In the genomic region with DNA sequence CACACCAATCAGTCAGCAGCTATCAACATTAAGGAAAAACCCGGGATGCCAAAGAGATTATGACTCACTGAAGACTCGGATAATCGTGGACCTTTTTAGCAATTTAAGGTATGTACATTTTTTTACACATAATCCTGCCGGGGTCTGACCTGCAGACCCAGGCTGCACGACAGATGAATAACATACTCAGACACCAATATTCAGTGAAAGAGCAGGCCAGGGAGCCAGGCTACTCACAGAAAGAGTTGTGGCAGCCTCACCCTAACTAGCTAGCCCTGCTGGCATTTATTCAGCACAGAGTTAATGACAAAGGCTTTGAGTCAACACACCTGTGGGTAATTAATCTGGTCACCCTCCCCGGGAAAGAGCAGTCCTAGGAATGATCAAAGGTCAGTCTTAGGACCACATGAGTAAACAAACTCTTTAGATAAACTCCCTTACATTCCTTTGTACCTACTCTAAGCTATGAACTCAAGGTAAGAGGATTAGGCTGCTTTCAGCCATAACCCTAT, we compare ENCODE assay signal across 25 cellular contexts.
DNase-seq lines count a peak whose midpoint lies in the region; ATAC-seq and TF ChIP-seq lines count a peak whose summit lies in the region.
"Had no signal": no experiment of that assay in that cellular context is flagged by ENCODE, and none has a peak within 500 bp of the region (broad histone marks: within the 10 kb centered on the region; RNA-seq: fewer than 3 reads in every experiment).

No MANE protein-coding gene starts in this region.

- no peaks in the 10 kb centered on the region for H3K79me2 ChIP-seq in PC-9 (ENCODE audit: low read depth)

- no peak overlapping the region for H2AFZ ChIP-seq in PC-9

- H3K9me3 ChIP-seq in PC-9 (ENCODE audit: insufficient read depth, low read depth) (peaks cover 5% of the 10 kb centered on the region; the same call in 1 of the 2 replicates), suprapubic skin (no peaks in the 10 kb centered on the region)
- H3K9me3 ChIP-seq: body of pancreas, prostate gland, testis had no signal

- TF ChIP-seq CTCF in AG04449 (IDR thresholded peaks at IDR 0.05; ENCODE audit: insufficient read depth, low read length, missing control alignments): no peak
- no peak for TF ChIP-seq CTCF in PC-9 (conservative IDR thresholded peaks at IDR 0.05)
- TF ChIP-seq CTCF in RWPE1 (conservative IDR thresholded peaks at IDR 0.05; ENCODE audit: low read depth): no peak
- TF ChIP-seq CTCF in suprapubic skin (IDR thresholded peaks at IDR 0.05): no peak

- DNase-seq in AG04449 (ENCODE audit: low read depth, low spot score): peak; percentile 9
- DNase-seq in HCEC 1CT: peak; percentile 16
- peak; percentile 62 to 67 for DNase-seq in PC-9
- peak; percentile 2 for DNase-seq in iPS DF 19.7 (ENCODE audit: low read depth, low spot score)
- no peak for DNase-seq in RWPE1 (ENCODE audit: low spot score)
- DNase-seq in suprapubic skin (ENCODE audit: low spot score in 2 of 2): no peak
- DNase-seq: ACHN; activated CD8-positive, alpha-beta T cell treated with anti-CD3 and anti-CD28 coated beads for 36 hours; activated naive CD4-positive, alpha-beta T cell treated with anti-CD3 and anti-CD28 coated beads, Interleukin-2, amount 50 U/mL, for 16 hours; activated T-cell treated with anti-CD3 and anti-CD28 coated beads, Interleukin-2, amount 50 U/mL, for 24 hours; body of pancreas; DMS79; left colon; midbrain; NCI-H1694 treated with DMSO at 0.1 percent for 48 hours; NCI-H446 treated with DMSO at 0.1 percent for 48 hours; SHP77 treated with DMSO at 0.1 percent for 48 hours; stimulated activated CD4-positive, alpha-beta T cell treated with anti-CD3 and anti-CD28 coated beads, Interleukin-12 subunit alpha, Interleukin-12 subunit beta, amount 100 ng/mL, for 4 hours; testis had no signal

- H3K4me2 ChIP-seq in PC-9: no peak overlapping the region

- no peaks in the 10 kb centered on the region for H4K20me1 ChIP-seq in PC-9 (ENCODE audit: insufficient read depth)

- H3K4me3 ChIP-seq in AG04449 (ENCODE audit: low read depth, low read length): no peak overlapping the region
- H3K4me3 ChIP-seq in PC-9: no peak overlapping the region
- no peak overlapping the region for H3K4me3 ChIP-seq in suprapubic skin
- H3K4me3 ChIP-seq: body of pancreas, prostate gland, testis had no signal

- no peaks in the 10 kb centered on the region for H3K27me3 ChIP-seq in PC-9 (ENCODE audit: insufficient read depth, low read depth)
- H3K27me3 ChIP-seq in suprapubic skin: no peaks in the 10 kb centered on the region
- H3K27me3 ChIP-seq: body of pancreas, foreskin keratinocyte, testis had no signal

- CTCF ChIA-PET in AG04449 (lab: Yijun Ruan, JAX): no interaction called here
- CTCF ChIA-PET in PC-9 (lab: Charles Lee): no interaction called here
- CTCF ChIA-PET in RWPE1 (lab: Yijun Ruan, JAX): interaction anchor here (0.6 kb wide), 1 partner anchor 1315 kb away, joined by 3 read pairs; no protein-coding TSS in a partner anchor

- H3F3A ChIP-seq in PC-9 (ENCODE audit: insufficient read depth, low read depth): no peaks in the 10 kb centered on the region

- no peak for ATAC-seq in GM21515 (IDR thresholded peaks at IDR 0.05; ENCODE audit: unreplicated experiment)
- no peak for ATAC-seq in HG03457 (IDR thresholded peaks at IDR 0.05; ENCODE audit: unreplicated experiment)
- ATAC-seq: activated CD8-positive, alpha-beta T cell treated with anti-CD3 and anti-CD28 coated beads for 36 hours; body of pancreas; foreskin keratinocyte; left colon had no signal

- H3K4me1 ChIP-seq in PC-9 (replicated peaks; ENCODE audit: insufficient read depth) (0 out of 2 replicates have a peak, but pooled peaks cover 4% of the 10 kb centered on the region), suprapubic skin (no peaks in the 10 kb centered on the region)
- H3K4me1 ChIP-seq: body of pancreas, foreskin keratinocyte, prostate gland, testis had no signal

- H3K36me3 ChIP-seq in PC-9 (ENCODE audit: low read depth): no peaks in the 10 kb centered on the region
- H3K36me3 ChIP-seq in suprapubic skin: no peaks in the 10 kb centered on the region
- H3K36me3 ChIP-seq: prostate gland had no signal

- no peak for TF ChIP-seq EP300 in suprapubic skin (IDR thresholded peaks at IDR 0.05)

- intact Hi-C loops in PC-9 (cut with micrococcal nuclease; ENCODE audit: unreplicated experiment): no loop called here

- POLR2A ChIA-PET in AG04449 (lab: Yijun Ruan, JAX): no interaction called here
- POLR2A ChIA-PET in PC-9 (lab: Charles Lee; ENCODE audit: unreplicated experiment): no interaction called here
- POLR2A ChIA-PET in RWPE1 (lab: Yijun Ruan, JAX; ENCODE audit: low non-redundant PET): no interaction called here

- no peak for TF ChIP-seq POLR2A in suprapubic skin (IDR thresholded peaks at IDR 0.05)

- no TSS peak for BruUV-seq in PC-9 (replicated peaks; lab: Mats Ljungman, UMichigan)

- H3K9me2 ChIP-seq in PC-9 (ENCODE audit: insufficient read depth): no peaks in the 10 kb centered on the region

- WGBS in suprapubic skin: 56% methylated on average over 6 of the region's 6 CpGs

- H3K27ac ChIP-seq in PC-9 (no peak overlapping the region), RWPE1 (no peak overlapping the region), suprapubic skin (no peak overlapping the region)
- H3K27ac ChIP-seq: body of pancreas, epithelial cell of prostate, foreskin keratinocyte, prostate gland, testis, VCaP had no signal

Comparison
In these comparisons a context has a peak if more than half of its experiments do, and no peak if none do; other contexts are left out.
1. DNase-seq: peak in AG04449 (single experiment), HCEC 1CT (single experiment), PC-9 (2 of 2) and iPS DF 19.7 (single experiment); none in RWPE1 (single experiment) and suprapubic skin (0 of 2).